Comparison of ENCODE assay signal across 8 cellular contexts in genomic region chr1:204495078-204495753, GRCh38. TPM values are rescaled to one million over a fixed set of nuclear protein-coding genes. Genes with fewer than 3 reads are reported as not detected.
A peak's percentile ranks its signal among the peaks of the same experiment; 100 is the strongest.
DNase-seq lines count a peak whose midpoint lies in the region; ATAC-seq, FAIRE-seq and TF ChIP-seq lines count a peak whose summit lies in the region.

No MANE protein-coding gene starts in this region.

- CTCF ChIA-PET in BJ (lab: Yijun Ruan, JAX) = interaction anchor here (0.9 to 5.7 kb wide), 11 partner anchors 8 to 366 kb away, joined by 3 to 78 read pairs (median 8); no protein-coding TSS in a partner anchor

- H3K27me3 ChIP-seq in BJ (ENCODE audit: control insufficient read depth, insufficient read depth, low read length) (peaks cover 3% of the 10 kb centered on the region), thoracic aorta (replicated peaks; ENCODE audit: insufficient read depth) (no peaks in the 10 kb centered on the region)

- H3K4me3 Mint-ChIP-seq in activated naive CD8-positive, alpha-beta T cell = peak overlapping the region; percentile 95

- no peaks in the 10 kb centered on the region for H3K27me3 Mint-ChIP-seq in activated naive CD8-positive, alpha-beta T cell

- H3K27ac ChIP-seq in thoracic aorta = peak overlapping the region; percentile 80 to 94

- peaks cover 18 to 32% of the 10 kb centered on the region in 2 donors for H3K4me1 ChIP-seq in thoracic aorta (ENCODE audit: control insufficient read depth in 1 of 2, low read depth in 2 of 2)

- peak overlapping the region; percentile 64 for H3K4me3 ChIP-seq in BJ (ENCODE audit: low read depth, low read length)
- H3K4me3 ChIP-seq in thoracic aorta = peak overlapping the region; percentile 97

- peaks cover 1% of the 10 kb centered on the region for H3K36me3 Mint-ChIP-seq in activated naive CD8-positive, alpha-beta T cell

- ATAC-seq in GM19372 (IDR thresholded peaks at IDR 0.05; ENCODE audit: low read depth, unreplicated experiment) (peak; percentile 38), HG03439 (IDR thresholded peaks at IDR 0.05; ENCODE audit: unreplicated experiment) (peak; percentile 37), thoracic aorta (ENCODE audit: insufficient number of reproducible peaks, low FRiP score, low read depth) (no peak)

- H3K9me3 ChIP-seq in thoracic aorta = no peaks in the 10 kb centered on the region

- TF ChIP-seq CTCF in BJ (IDR thresholded peaks at IDR 0.05; ENCODE audit: insufficient read depth, low read depth, low read length) (no peak), thoracic aorta (IDR thresholded peaks at IDR 0.05) (no peak)

- H3K27ac Mint-ChIP-seq in activated naive CD8-positive, alpha-beta T cell = peak overlapping the region; percentile 93

- H3K4me1 Mint-ChIP-seq in activated naive CD8-positive, alpha-beta T cell (ENCODE audit: low read depth) = peaks cover 55% of the 10 kb centered on the region

- no peaks in the 10 kb centered on the region for H3K36me3 ChIP-seq in BJ (ENCODE audit: control insufficient read depth, insufficient read depth, low read length)
- H3K36me3 ChIP-seq in thoracic aorta = no peaks in the 10 kb centered on the region

- no peaks in the 10 kb centered on the region for H3K9me3 Mint-ChIP-seq in activated naive CD8-positive, alpha-beta T cell (ENCODE audit: low read depth)

- POLR2A ChIA-PET in BJ (lab: Charles Lee) = no interaction called here

- DNase-seq in BJ (ENCODE audit: low read depth) (no peak), left kidney (ENCODE audit: low read depth, low spot score) (peak; percentile 70), thoracic aorta (ENCODE audit: low spot score) (no peak), urothelium cell line (ENCODE audit: low spot score) (no peak), activated gamma-delta T cell treated with Interleukin-2 at 50 U/mL for 16 hours (no peak)

- no peak for FAIRE-seq in urothelium cell line (lab: Jason Lieb, UNC)

RNA-seq across cellular contexts. Expression of gene PIK3C2B, which starts 0.6 kb away (rescaled TPM):
- 5.1 and 7.9 TPM in 2 replicates for polyA plus RNA-seq in BJ (2011; rRNA removed)
- polyA minus RNA-seq in BJ (2011; rRNA and poly(A)+ RNA removed) = 10.4 and 12.5 TPM in 2 replicates
- 10 to 100 TPM; 34.5 to 44.4 TPM for total RNA-seq in thoracic aorta

RNA-seq across cellular contexts. Expression of gene MDM4, which starts 21.0 kb away (rescaled TPM):
- 7.4 and 15.8 TPM in 2 replicates for polyA plus RNA-seq in BJ (2011; rRNA removed)
- polyA minus RNA-seq in BJ (2011; rRNA and poly(A)+ RNA removed) = 19.5 and 26.1 TPM in 2 replicates
- total RNA-seq in thoracic aorta = 100 to 1,000 TPM in 1 of 2 donors, 10 to 100 TPM in 1; 79.9 to 126 TPM
